8 cellular contexts compared by ENCODE assay signal in genomic region chr19:33905937-33906577, GRCh38.
DNase-seq lines count a peak whose midpoint lies in the region; ATAC-seq and TF ChIP-seq lines count a peak whose summit lies in the region.

No MANE protein-coding gene starts in this region.

- peak overlapping the region; percentile 34 to 66 (median 51) for H3K4me3 Mint-ChIP-seq in T-cell

- H3K36me3 Mint-ChIP-seq in T-cell, result no peaks in the 10 kb centered on the region

- no peak for DNase-seq in T-cell
- DNase-seq in foreskin fibroblast, result peak in 1 of 2 donors; percentile 26
- no peak for DNase-seq in NCI-H774 (lab: John Stamatoyannopoulos, UW)
- no peak for DNase-seq in activated CD8-positive, alpha-beta memory T cell treated with anti-CD3 and anti-CD28 coated beads, Interleukin-2, amount 50 U/mL, for 4 hours
- no peak for DNase-seq in Kasumi-1 (lab: John Stamatoyannopoulos, UW)

- ATAC-seq in T-cell (replicated peaks in 1 of 4), result no peak
- no peak for ATAC-seq in HG03139 (IDR thresholded peaks at IDR 0.05; ENCODE audit: unreplicated experiment)

- peaks cover 14 to 34% (median 28%) of the 10 kb centered on the region in 10 experiments for H3K4me1 ChIP-seq in BLaER1 treated with 17β-estradiol and CSF1 and Interleukin-3, amounts not matched to agents 10 nM and 100 nM
- H3K4me1 ChIP-seq in neuron (ENCODE audit: insufficient read depth, low read length), result no peaks in the 10 kb centered on the region

- no peaks in the 10 kb centered on the region for H3K9me3 Mint-ChIP-seq in T-cell

- peak overlapping the region; percentile 85 to 100 (median 99) for H3K4me2 ChIP-seq in BLaER1 treated with 17β-estradiol and CSF1 and Interleukin-3, amounts not matched to agents 10 nM and 100 nM

- CTCF ChIA-PET in T-cell (lab: Charles Lee), result no interaction called here

- peak overlapping the region; percentile 73 to 93 (median 77) for H3K27ac ChIP-seq in BLaER1 treated with 17β-estradiol and CSF1 and Interleukin-3, amounts not matched to agents 10 nM and 100 nM

- peak overlapping the region; percentile 70 to 95 (median 82) for H3K9ac ChIP-seq in BLaER1 treated with 17β-estradiol and CSF1 and Interleukin-3, amounts not matched to agents 10 nM and 100 nM

- H3K9me3 ChIP-seq in BLaER1 treated with 17β-estradiol and CSF1 and Interleukin-3, amounts not matched to agents 10 nM and 100 nM (replicated peaks in 1 of 11), result no peaks in the 10 kb centered on the region
- H3K9me3 ChIP-seq in neuron (ENCODE audit: low read length), result peaks cover 8% of the 10 kb centered on the region

- H3K4me1 Mint-ChIP-seq in T-cell, result peaks cover 5 to 12% (median 10%) of the 10 kb centered on the region in 3 donors

- peaks cover 55 to 59% of the 10 kb centered on the region in 2 donors for H3K27me3 Mint-ChIP-seq in T-cell

- H3K27me3 ChIP-seq in BLaER1 treated with 17β-estradiol and CSF1 and Interleukin-3, amounts not matched to agents 10 nM and 100 nM, result peaks cover 0 to 20% (median 15%) of the 10 kb centered on the region in 11 experiments; a peak in 14 of 22 replicates
- H3K27me3 ChIP-seq in neuron (ENCODE audit: insufficient read depth, low read length), result peaks cover 50% of the 10 kb centered on the region

- H3K36me3 ChIP-seq in BLaER1 treated with 17β-estradiol and CSF1 and Interleukin-3, amounts not matched to agents 10 nM and 100 nM, result no peaks in the 10 kb centered on the region
- H3K36me3 ChIP-seq in neuron (ENCODE audit: insufficient read depth, low read length), result no peaks in the 10 kb centered on the region

- H2AFZ ChIP-seq in neuron (ENCODE audit: low read depth, low read length), result no peak overlapping the region

- no peak for TF ChIP-seq CTCF in foreskin fibroblast (IDR thresholded peaks at IDR 0.05; ENCODE audit: low read depth, low read length)

- no peak overlapping the region for H3K27ac Mint-ChIP-seq in T-cell

- POLR2A ChIA-PET in T-cell (lab: Charles Lee), result no interaction called here

- H3K4me3 ChIP-seq in BLaER1 treated with 17β-estradiol and CSF1 and Interleukin-3, amounts not matched to agents 10 nM and 100 nM, result peak overlapping the region; percentile 56 to 79 (median 67)
- H3K4me3 ChIP-seq in foreskin fibroblast (ENCODE audit: low read depth in 1 of 2, low read length in 2 of 2) (peak overlapping the region; percentile 35 to 38), neuron (ENCODE audit: low read length) (peak overlapping the region; percentile 13)

- no peaks in the 10 kb centered on the region for H4K20me1 ChIP-seq in BLaER1 treated with 17β-estradiol and CSF1 and Interleukin-3, amounts not matched to agents 10 nM and 100 nM

Comparison
In these comparisons a context has a peak if more than half of its experiments do, and no peak if none do; other contexts are left out.
1. H3K4me3 ChIP-seq: peak in every context shown above with its lines; median percentile 67 in BLaER1 treated with 17β-estradiol and CSF1 and Interleukin-3, amounts not matched to agents 10 nM and 100 nM; 36 in foreskin fibroblast; 13 in neuron.